ENCODE assay signal across 17 cellular contexts in genomic region chr16:88535857-88536222, GRCh38. TPM values are rescaled to one million over a fixed set of nuclear protein-coding genes. Genes with fewer than 3 reads are reported as not detected.
DNase-seq lines count a peak whose midpoint lies in the region; ATAC-seq and TF ChIP-seq lines count a peak whose summit lies in the region.
"Had no signal": no experiment of that assay in that cellular context is flagged by ENCODE, and none has a peak within 500 bp of the region (broad histone marks: within the 10 kb centered on the region; RNA-seq: fewer than 3 reads in every experiment).

No MANE protein-coding gene starts in this region.

- H3K4me1 ChIP-seq in NT2/D1 (ENCODE audit: insufficient read depth, insufficient read length) (peaks cover 50% of the 10 kb centered on the region), neuronal stem cell (ENCODE audit: control insufficient read depth in 2 of 2, insufficient read depth in 1 of 2, low read depth in 1 of 2, low read length in 2 of 2) (peaks cover 8 to 13% of the 10 kb centered on the region in 2 donors)

- H2BK15ac ChIP-seq in neuronal stem cell (ENCODE audit: low read length), result no peak overlapping the region

- H4K8ac ChIP-seq in neuronal stem cell (ENCODE audit: low read depth, low read length), result no peak overlapping the region

- peak overlapping the region; percentile 57 to 92 (median 82) for H3K27ac Mint-ChIP-seq in brain

- H2BK120ac ChIP-seq in neuronal stem cell (ENCODE audit: low read depth, low read length), result no peak overlapping the region

- in situ Hi-C loops in GM13977 (cut with MboI; ENCODE audit: low pct_unique_long_range_greater_than_20kb, low sequenced_read_pairs, unreplicated experiment), result loop anchor here (25.0 kb wide), 1 partner anchor 99 kb away; no protein-coding TSS in a partner anchor

- H3K27me3 Mint-ChIP-seq in activated T-cell treated with anti-CD3 and anti-CD28 coated beads, Interleukin-2, amount 50 U/mL, for 4 hours (ENCODE audit: low read depth), result peaks cover 6% of the 10 kb centered on the region
- H3K27me3 Mint-ChIP-seq in brain, result no peaks in the 10 kb centered on the region

- H3K9ac ChIP-seq in NT2/D1 (ENCODE audit: insufficient read length, low read depth) (peak overlapping the region; percentile 86), neuronal stem cell (ENCODE audit: low read depth, low read length, poor library complexity) (no peak overlapping the region)

- no peak overlapping the region for H3K18ac ChIP-seq in neuronal stem cell (ENCODE audit: low read length)

- no peak overlapping the region for H2BK5ac ChIP-seq in neuronal stem cell (ENCODE audit: low read length)

- no peak overlapping the region for H3K4me2 ChIP-seq in neuronal stem cell (ENCODE audit: insufficient read depth, low read length, poor library complexity, severe bottlenecking)

- H3K36me3 Mint-ChIP-seq in activated T-cell treated with anti-CD3 and anti-CD28 coated beads, Interleukin-2, amount 50 U/mL, for 4 hours (ENCODE audit: insufficient read depth), result no peaks in the 10 kb centered on the region
- peaks cover 4% of the 10 kb centered on the region for H3K36me3 Mint-ChIP-seq in brain

- no peak overlapping the region for H2AFZ ChIP-seq in neuronal stem cell (ENCODE audit: low read length)

- peaks cover 11% of the 10 kb centered on the region for H3K4me1 Mint-ChIP-seq in activated T-cell treated with anti-CD3 and anti-CD28 coated beads, Interleukin-2, amount 50 U/mL, for 4 hours (ENCODE audit: low read depth)
- H3K4me1 Mint-ChIP-seq in brain, result peaks cover 23% of the 10 kb centered on the region

- no peak overlapping the region for H3K4ac ChIP-seq in neuronal stem cell (ENCODE audit: low read length)

- H3K9me3 ChIP-seq in NT2/D1 (ENCODE audit: insufficient read depth, low read length), result no peaks in the 10 kb centered on the region
- no peaks in the 10 kb centered on the region for H3K9me3 ChIP-seq in neuronal stem cell (replicated peaks in 1 of 2; ENCODE audit: control insufficient read depth in 2 of 2, insufficient read depth in 1 of 2, low read depth in 1 of 2, low read length in 2 of 2)
- H3K9me3 ChIP-seq: MG63, neutrophil had no signal

- no peak for ATAC-seq in activated T-cell treated with anti-CD3 and anti-CD28 coated beads, Interleukin-2, amount 50 U/mL, for 4 hours

- H3K23ac ChIP-seq in neuronal stem cell (ENCODE audit: low read depth, low read length, poor library complexity), result peak overlapping the region; percentile 4

- H3K27me3 ChIP-seq in NT2/D1 (ENCODE audit: insufficient read depth, insufficient read length) (peaks cover 4% of the 10 kb centered on the region), neuronal stem cell (ENCODE audit: control insufficient read depth in 3 of 3, insufficient read depth in 3 of 3, low read depth in 1 of 3, low read length in 3 of 3) (peaks cover 0 to 26% (median 20%) of the 10 kb centered on the region in 3 experiments)
- H3K27me3 ChIP-seq: MG63 had no signal

- H2AK5ac ChIP-seq in neuronal stem cell (ENCODE audit: low read depth, low read length), result no peak overlapping the region

- no CpG with 5 or more reads among the region's 9 CpGs for WGBS in neuronal stem cell (ENCODE audit: extremely low coverage in 2 of 2, insufficient read length in 2 of 2, insufficient replicate concordance in 1 of 2), 2 donors

- no peak overlapping the region for H3K4me3 ChIP-seq in NT2/D1 (ENCODE audit: insufficient read length, low read depth)
- peak overlapping the region in 1 of 2 donors; percentile 21 for H3K4me3 ChIP-seq in neuronal stem cell (ENCODE audit: low read length in 2 of 2)

- H3K14ac ChIP-seq in neuronal stem cell (ENCODE audit: low read length), result no peak overlapping the region

- peaks cover 15% of the 10 kb centered on the region for H3K79me1 ChIP-seq in neuronal stem cell (ENCODE audit: low read depth, low read length)

- H3K9me3 Mint-ChIP-seq in activated T-cell treated with anti-CD3 and anti-CD28 coated beads, Interleukin-2, amount 50 U/mL, for 4 hours, result no peaks in the 10 kb centered on the region
- peaks cover 0 to 3% (median 0%) of the 10 kb centered on the region in 5 experiments for H3K9me3 Mint-ChIP-seq in brain

- H4K91ac ChIP-seq in neuronal stem cell (ENCODE audit: low read depth, low read length, poor library complexity), result no peak overlapping the region

- H3K36me3 ChIP-seq in NT2/D1 (ENCODE audit: insufficient read depth, insufficient read length, low read length), result peaks cover 24% of the 10 kb centered on the region
- peaks cover 2 to 8% of the 10 kb centered on the region in 2 donors for H3K36me3 ChIP-seq in neuronal stem cell (replicated peaks in 1 of 2; ENCODE audit: control insufficient read depth in 2 of 2, insufficient read depth in 2 of 2, low read length in 2 of 2)
- H3K36me3 ChIP-seq: MG63, neutrophil had no signal

- TF ChIP-seq CTCF in brain (conservative IDR thresholded peaks at IDR 0.05) (no peak), GM13977 (IDR thresholded peaks at IDR 0.05; ENCODE audit: extremely low read depth, insufficient read depth, missing control alignments) (no peak)

- no peak overlapping the region for H3K27ac ChIP-seq in neuronal stem cell (replicated peaks; ENCODE audit: low read length)
- H3K27ac ChIP-seq: neutrophil had no signal

- H2BK12ac ChIP-seq in neuronal stem cell (ENCODE audit: low read length), result no peak overlapping the region

- no peak for DNase-seq in activated T-cell treated with anti-CD3 and anti-CD28 coated beads, Interleukin-2, amount 50 U/mL, for 4 hours
- DNase-seq in activated T-cell treated with anti-CD3 and anti-CD28 coated beads, Interleukin-2, amount 50 U/mL, for 1 hour, result no peak
- DNase-seq in NT2/D1 (ENCODE audit: low read depth, low spot score) (no peak), neuronal stem cell (ENCODE audit: low spot score) (no peak), GM13977 (ENCODE audit: low spot score) (no peak), NCI-H1105 (lab: John Stamatoyannopoulos, UW) (no peak), activated gamma-delta T cell treated with Interleukin-2 at 50 U/mL for 16 hours (no peak)
- DNase-seq: activated CD4-positive, CD25-positive, alpha-beta regulatory T cell; DMS 273 treated with DMSO at 0.1 percent for 48 hours; foreskin fibroblast; MG63; NCI-H748 treated with DMSO at 0.1 percent for 48 hours; stimulated activated CD4-positive, alpha-beta T cell treated with anti-CD3 and anti-CD28 coated beads, Interleukin-4, amount 100 ng/mL, for 1 hour; SW 1271; trophoblast cell had no signal

- H3K4me3 Mint-ChIP-seq in activated T-cell treated with anti-CD3 and anti-CD28 coated beads, Interleukin-2, amount 50 U/mL, for 4 hours, result peak overlapping the region; percentile 76
- H3K4me3 Mint-ChIP-seq in brain, result peak overlapping the region; percentile 83 to 85 (median 85)

RNA-seq across cellular contexts. Expression of gene ZC3H18, which starts 34.4 kb away (rescaled TPM):
- total RNA-seq in activated T-cell treated with anti-CD3 and anti-CD28 coated beads, Interleukin-2, amount 50 U/mL, for 4 hours, result 100 to 1,000 TPM; 117 to 122 (median 118) TPM
- polyA plus RNA-seq in brain (ENCODE audit: insufficient read depth, low read depth, low replicate concordance), result 61.8 TPM
- 48.7 TPM for polyA plus RNA-seq in neuronal stem cell (2013, experiment 1 of 2)
- polyA plus RNA-seq in neuronal stem cell (2013, experiment 2 of 2), result 49.9 TPM
